Comparison of ENCODE assay signal across 8 cellular contexts in the genomic region with DNA sequence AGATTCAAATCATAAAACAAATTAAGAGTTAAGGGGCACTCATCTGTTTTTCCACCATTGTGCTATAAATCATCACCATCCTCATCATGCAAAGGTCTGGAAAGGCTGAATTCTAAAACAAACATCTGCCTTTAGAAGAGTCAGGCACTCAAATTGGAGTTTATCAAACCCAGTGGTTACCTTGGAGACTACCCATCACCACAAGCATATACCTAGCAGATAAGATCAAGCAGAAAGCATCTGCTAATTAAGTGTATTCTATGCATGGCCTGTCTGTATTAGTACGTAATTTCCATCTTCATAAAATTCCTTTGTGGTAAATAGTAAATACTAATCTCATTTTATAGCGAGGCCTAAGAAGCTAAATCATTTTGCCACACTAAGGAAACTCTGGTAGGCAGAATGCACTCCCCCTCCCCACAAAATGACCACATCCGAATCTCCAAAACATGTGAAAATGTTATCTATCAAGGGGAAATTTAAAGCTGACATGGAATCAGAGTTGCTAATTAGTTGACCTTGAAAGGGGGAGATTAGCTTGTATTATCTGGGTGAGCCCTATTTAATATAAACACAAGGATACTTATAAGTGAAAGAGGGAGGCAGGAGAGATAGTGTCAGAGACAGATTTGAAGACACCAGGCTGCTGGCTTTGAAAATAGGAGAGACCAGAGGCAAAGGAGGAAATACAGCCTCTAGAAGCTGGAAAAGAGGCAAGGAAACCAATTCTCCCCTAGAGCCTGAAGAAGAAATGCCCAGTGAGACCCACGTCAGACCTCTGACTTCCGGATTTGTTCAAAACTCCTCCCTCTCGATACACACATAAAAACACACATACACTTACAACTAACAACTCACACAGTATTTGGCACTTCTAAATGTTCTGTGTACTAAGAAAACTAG. TPM values are rescaled to one million over a fixed set of nuclear protein-coding genes. Genes with fewer than 3 reads are reported as not detected.
DNase-seq lines count a peak whose midpoint lies in the region; ATAC-seq and TF ChIP-seq lines count a peak whose summit lies in the region.

No MANE protein-coding gene starts in this region.

- DNase-seq in CD1c-positive myeloid dendritic cell (ENCODE audit: extremely low spot score) (peak; percentile 48), HEK293T (ENCODE audit: extremely low spot score) (no peak), activated B cell treated with CpG ODN at 0.5 μM for 24 hours (no peak), iris pigment epithelial cell (ENCODE audit: low read depth) (peak; percentile 24), A172 (ENCODE audit: low spot score) (no peak), NCI-H1092 (lab: John Stamatoyannopoulos, UW) (no peak), NCI-H2107 (lab: John Stamatoyannopoulos, UW) (no peak)

- peaks cover 65% of the 10 kb centered on the region for H3K4me1 Mint-ChIP-seq in activated B cell treated with CpG ODN at 0.5 μM for 24 hours

- H3K27ac Mint-ChIP-seq in activated B cell treated with CpG ODN at 0.5 μM for 24 hours: peak overlapping the region; percentile 79

- no peaks in the 10 kb centered on the region for H3K9me3 Mint-ChIP-seq in activated B cell treated with CpG ODN at 0.5 μM for 24 hours

- no peak for TF ChIP-seq CTCF in activated B cell treated with CpG ODN at 0.5 μM for 24 hours (IDR thresholded peaks at IDR 0.05)

- ATAC-seq in activated B cell treated with CpG ODN at 0.5 μM for 24 hours (ENCODE audit: low read depth) (peak; percentile 60), HG03469 (IDR thresholded peaks at IDR 0.05; ENCODE audit: unreplicated experiment) (no peak)

- CTCF ChIA-PET in HEK293T (lab: Yijun Ruan, JAX): interaction anchor here (0.6 to 1.1 kb wide), 3 partner anchors 9 to 561 kb away, joined by 3 to 4 read pairs (median 3); no protein-coding TSS in a partner anchor
- CTCF ChIA-PET in activated B cell treated with CpG ODN at 0.5 μM for 24 hours (lab: Charles Lee): no interaction called here

- peaks cover 11% of the 10 kb centered on the region for H3K36me3 Mint-ChIP-seq in activated B cell treated with CpG ODN at 0.5 μM for 24 hours (ENCODE audit: low read depth)

- H3K4me3 Mint-ChIP-seq in activated B cell treated with CpG ODN at 0.5 μM for 24 hours: peak overlapping the region; percentile 30

- POLR2A ChIA-PET in HEK293T (lab: Yijun Ruan, JAX): interaction anchor here (1.5 kb wide), 1 partner anchor 24 kb away, joined by 4 read pairs; a partner anchor contains a TSS
- POLR2A ChIA-PET in activated B cell treated with CpG ODN at 0.5 μM for 24 hours (lab: Charles Lee): no interaction called here

- no peaks in the 10 kb centered on the region for H3K27me3 Mint-ChIP-seq in activated B cell treated with CpG ODN at 0.5 μM for 24 hours

- intact Hi-C loops in activated B cell treated with CpG ODN at 0.5 μM for 24 hours (cut with micrococcal nuclease): loop anchor here (2.0 kb wide), 1 partner anchor 18 kb away; no protein-coding TSS in a partner anchor

TF ChIP-seq in HEK293T, 16 proteins besides CTCF, POLR2A, EP300 and RAD21:
- TF ChIP-seq FOXM1 (IDR thresholded peaks at IDR 0.05; ENCODE audit: borderline replicate concordance) (no peak), L3MBTL2 (conservative IDR thresholded peaks at IDR 0.05) (no peak), HDGF (IDR thresholded peaks at IDR 0.05; ENCODE audit: borderline replicate concordance) (no peak), NFRKB (IDR thresholded peaks at IDR 0.05) (no peak)
- TF ChIP-seq, protein P1, sequence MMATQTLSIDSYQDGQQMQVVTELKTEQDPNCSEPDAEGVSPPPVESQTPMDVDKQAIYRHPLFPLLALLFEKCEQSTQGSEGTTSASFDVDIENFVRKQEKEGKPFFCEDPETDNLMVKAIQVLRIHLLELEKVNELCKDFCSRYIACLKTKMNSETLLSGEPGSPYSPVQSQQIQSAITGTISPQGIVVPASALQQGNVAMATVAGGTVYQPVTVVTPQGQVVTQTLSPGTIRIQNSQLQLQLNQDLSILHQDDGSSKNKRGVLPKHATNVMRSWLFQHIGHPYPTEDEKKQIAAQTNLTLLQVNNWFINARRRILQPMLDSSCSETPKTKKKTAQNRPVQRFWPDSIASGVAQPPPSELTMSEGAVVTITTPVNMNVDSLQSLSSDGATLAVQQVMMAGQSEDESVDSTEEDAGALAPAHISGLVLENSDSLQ (IDR thresholded peaks at IDR 0.05): peak; percentile 30; the same call in 1 of the 2 replicates

RNA-seq across cellular contexts. Expression of a gene that starts 23.2 kb away (rescaled TPM):
- total RNA-seq in activated B cell treated with CpG ODN at 0.5 μM for 24 hours: 62.2 and 78.5 TPM in 2 replicates
- total RNA-seq in A172 (2014; rRNA removed; shearing (Covaris generic)): 27.6 and 29.9 TPM in 2 replicates

RNA-seq across cellular contexts. Expression of a gene that starts 23.6 kb away (rescaled TPM):
- total RNA-seq in activated B cell treated with CpG ODN at 0.5 μM for 24 hours: 25.4 and 33.8 TPM in 2 replicates
- 51.9 and 64.1 TPM in 2 replicates for total RNA-seq in A172 (2014; rRNA removed; shearing (Covaris generic))

Comparison
In these comparisons a context has a peak if more than half of its experiments do, and no peak if none do; other contexts are left out.
1. DNase-seq: peak in CD1c-positive myeloid dendritic cell (single experiment) and iris pigment epithelial cell (single experiment); none in HEK293T (single experiment), activated B cell treated with CpG ODN at 0.5 μM for 24 hours (single experiment), A172 (single experiment), NCI-H1092 (single experiment) and NCI-H2107 (single experiment).